16 cellular contexts compared by ENCODE assay signal in genomic region chr12:44334347-44334746, GRCh38.
DNase-seq lines count a peak whose midpoint lies in the region; ATAC-seq and TF ChIP-seq lines count a peak whose summit lies in the region.
"Had no signal": no experiment of that assay in that cellular context is flagged by ENCODE, and none has a peak within 500 bp of the region (broad histone marks: within the 10 kb centered on the region; RNA-seq: fewer than 3 reads in every experiment).

No MANE protein-coding gene starts in this region.

- H3K79me2 ChIP-seq in mammary epithelial cell (ENCODE audit: insufficient read depth, low read length): no peaks in the 10 kb centered on the region

- CTCF ChIA-PET in mammary epithelial cell (lab: Charles Lee; ENCODE audit: low non-redundant PET): no interaction called here

- no TSS peak for BruUV-seq in mammary epithelial cell (replicated peaks; lab: Mats Ljungman, UMichigan)

- ATAC-seq in HG03196 (IDR thresholded peaks at IDR 0.05; ENCODE audit: unreplicated experiment) (no peak), mucosa of descending colon (no peak)

- H4K20me1 ChIP-seq in mammary epithelial cell (ENCODE audit: insufficient read depth, low read length): no peaks in the 10 kb centered on the region
- H4K20me1 ChIP-seq: BLaER1 had no signal

- TF ChIP-seq POLR2A in breast epithelium (IDR thresholded peaks at IDR 0.05) (no peak), spleen (IDR thresholded peaks at IDR 0.05) (no peak)

- H3K9ac ChIP-seq in mammary epithelial cell (ENCODE audit: insufficient read depth, low read length): no peak overlapping the region
- H3K9ac ChIP-seq: BLaER1, GM23248 had no signal

- no peak overlapping the region for H3K4me2 ChIP-seq in mammary epithelial cell (ENCODE audit: insufficient read depth, low read depth, low read length)
- H3K4me2 ChIP-seq: BLaER1 had no signal

- H3K4me1 ChIP-seq in mammary epithelial cell (ENCODE audit: insufficient read depth, low read length): no peaks in the 10 kb centered on the region
- H3K4me1 ChIP-seq in breast epithelium: no peaks in the 10 kb centered on the region
- H3K4me1 ChIP-seq in spleen: no peaks in the 10 kb centered on the region
- H3K4me1 ChIP-seq in mucosa of descending colon (ENCODE audit: low read depth): no peaks in the 10 kb centered on the region
- H3K4me1 ChIP-seq: BLaER1, HAP-1 had no signal

- H3K27ac ChIP-seq in mammary epithelial cell (ENCODE audit: insufficient read depth, low read depth, low read length) (no peak overlapping the region), breast epithelium (no peak overlapping the region), spleen (no peak overlapping the region)
- H3K27ac ChIP-seq: 22Rv1, BLaER1, GM23248 had no signal

- in situ Hi-C loops in mammary epithelial cell (cut with MboI; ENCODE audit: low sequenced_read_pairs in 2 of 2): no loop called here

- H3K4me3 ChIP-seq in mammary epithelial cell (replicated peaks in 1 of 3; ENCODE audit: insufficient read depth in 1 of 3, low read depth in 2 of 3, low read length in 3 of 3) (no peak overlapping the region), breast epithelium (no peak overlapping the region), spleen (no peak overlapping the region), mucosa of descending colon (no peak overlapping the region)
- H3K4me3 ChIP-seq: BLaER1, GM23248, HAP-1 had no signal

- dilution Hi-C loops in mammary epithelial cell (cut with HindIII; ENCODE audit: low sequenced_read_pairs): no loop called here

- peak; percentile 21 for DNase-seq in mammary epithelial cell
- no peak for DNase-seq in breast epithelium (ENCODE audit: low spot score in 2 of 2)
- DNase-seq in kidney tubule cell (ENCODE audit: low spot score): peak; percentile 27
- peak; percentile 13 for DNase-seq in renal cortical epithelial cell (ENCODE audit: low read depth)
- no peak for DNase-seq in spleen
- DNase-seq in mucosa of descending colon: no peak
- DNase-seq: CD4-positive, alpha-beta memory T cell; DMS153; DMS79; GDM1; GM23248; IMR-90 had no signal

- no peak for TF ChIP-seq CTCF in mammary epithelial cell (conservative IDR thresholded peaks at IDR 0.05 in 1 of 2, IDR thresholded peaks at IDR 0.05 in 1 of 2; ENCODE audit: extremely low read depth in 1 of 2, insufficient read depth in 1 of 2, low read depth in 1 of 2, low read length in 2 of 2)
- TF ChIP-seq CTCF in breast epithelium (IDR thresholded peaks at IDR 0.05): no peak
- no peak for TF ChIP-seq CTCF in spleen (IDR thresholded peaks at IDR 0.05 in 8 of 11, conservative IDR thresholded peaks at IDR 0.05 in 3 of 11)
- no peak for TF ChIP-seq CTCF in mucosa of descending colon (IDR thresholded peaks at IDR 0.05)

- no peaks in the 10 kb centered on the region for H3K36me3 ChIP-seq in mammary epithelial cell (ENCODE audit: insufficient read depth, low read length)
- no peaks in the 10 kb centered on the region for H3K36me3 ChIP-seq in breast epithelium
- no peaks in the 10 kb centered on the region for H3K36me3 ChIP-seq in spleen
- H3K36me3 ChIP-seq in mucosa of descending colon (ENCODE audit: low read depth): no peaks in the 10 kb centered on the region
- H3K36me3 ChIP-seq: BLaER1, HAP-1 had no signal

- H2AFZ ChIP-seq in mammary epithelial cell (ENCODE audit: low read depth, low read length): no peak overlapping the region
- H2AFZ ChIP-seq: GM23248 had no signal

- H3K9me3 ChIP-seq in mammary epithelial cell (replicated peaks; ENCODE audit: insufficient read depth, low read length) (no peaks in the 10 kb centered on the region), breast epithelium (no peaks in the 10 kb centered on the region), spleen (peaks cover 0 to 11% (median 8%) of the 10 kb centered on the region in 8 donors), mucosa of descending colon (no peaks in the 10 kb centered on the region)
- H3K9me3 ChIP-seq: HAP-1 had no signal

- no peaks in the 10 kb centered on the region for H3K27me3 ChIP-seq in mammary epithelial cell (ENCODE audit: insufficient read depth, low read length)
- no peaks in the 10 kb centered on the region for H3K27me3 ChIP-seq in breast epithelium
- H3K27me3 ChIP-seq in spleen (replicated peaks in 1 of 7): no peaks in the 10 kb centered on the region
- H3K27me3 ChIP-seq: BLaER1 had no signal

- WGBS in mammary epithelial cell (ENCODE audit: low coverage, missing lambda C conversion rate): 77% methylated on average over 5 of the region's 5 CpGs
- 75 to 90% (median 79%) methylated on average over 5 of the region's 5 CpGs for WGBS in spleen, 5 donors

- intact Hi-C loops in mammary epithelial cell (cut with micrococcal nuclease) (no loop called here), breast epithelium (cut with DNase I; ENCODE audit: low total_unique reads) (no loop called here), spleen (cut with DNase I; ENCODE audit: low total_unique reads) (no loop called here), mucosa of descending colon (cut with DNase I, micrococcal nuclease) (no loop called here)

Comparison
In these comparisons a context has a peak if more than half of its experiments do, and no peak if none do; other contexts are left out.
1. DNase-seq: peak in mammary epithelial cell (single experiment), kidney tubule cell (single experiment) and renal cortical epithelial cell (single experiment); none in breast epithelium (0 of 2), spleen (single experiment) and mucosa of descending colon (0 of 3).